21 cellular contexts compared by ENCODE assay signal in the genomic region with DNA sequence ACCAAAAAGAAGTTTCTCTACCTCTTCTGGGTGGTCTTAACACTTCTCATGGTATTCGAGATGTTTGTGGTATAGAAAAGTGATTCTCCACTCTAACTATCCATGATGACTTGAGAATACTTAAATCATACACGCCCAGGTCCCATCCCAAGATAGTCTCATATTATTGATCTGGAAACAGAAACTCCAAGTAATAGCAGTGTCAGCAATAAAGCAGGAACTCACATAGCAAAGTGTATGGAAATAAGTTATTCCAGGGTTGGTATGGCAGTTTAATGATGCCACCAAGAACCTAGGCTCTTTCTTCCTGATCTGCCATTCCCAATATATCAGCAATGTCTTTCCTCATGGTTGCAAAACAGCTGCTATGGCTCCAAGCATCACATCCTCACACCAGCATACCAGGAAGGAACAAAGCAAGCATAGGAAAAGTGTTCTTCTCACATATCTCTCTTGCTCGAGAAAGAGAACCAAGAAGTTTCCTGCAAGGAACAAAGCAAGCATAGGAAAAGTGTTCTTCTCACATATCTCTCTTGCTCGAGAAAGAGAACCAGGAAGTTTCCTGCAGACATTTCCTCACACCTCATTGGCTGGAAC. TPM values are rescaled to one million over a fixed set of nuclear protein-coding genes. Genes with fewer than 3 reads are reported as not detected.
DNase-seq lines count a peak whose midpoint lies in the region; ATAC-seq, FAIRE-seq and TF ChIP-seq lines count a peak whose summit lies in the region.
"Had no signal": no experiment of that assay in that cellular context is flagged by ENCODE, and none has a peak within 500 bp of the region (broad histone marks: within the 10 kb centered on the region; RNA-seq: fewer than 3 reads in every experiment).

No MANE protein-coding gene starts in this region.

- TF ChIP-seq CTCF in HepG2 (CRISPR knock-in tag; IDR thresholded peaks at IDR 0.05) = no peak
- no peak for TF ChIP-seq CTCF in right lobe of liver (IDR thresholded peaks at IDR 0.05)
- TF ChIP-seq CTCF in IMR-90 (conservative IDR thresholded peaks at IDR 0.05; ENCODE audit: low read depth, low read length) = no peak
- TF ChIP-seq CTCF in bronchial epithelial cell (IDR thresholded peaks at IDR 0.05; ENCODE audit: insufficient read depth, low read length, severe bottlenecking) = no peak

- CTCF ChIA-PET in HepG2 (lab: Yijun Ruan, JAX; ENCODE audit: low intra/inter-chr PET ratio, low total read pairs) = no interaction called here
- CTCF ChIA-PET in IMR-90 (lab: Yijun Ruan, JAX) = interaction anchor here (0.9 kb wide), 1 partner anchor 22 kb away, joined by 5 read pairs; no protein-coding TSS in a partner anchor

- H4K91ac ChIP-seq in IMR-90 (ENCODE audit: insufficient read depth, low read depth, low read length) = no peak overlapping the region

- H2BK20ac ChIP-seq in IMR-90 (ENCODE audit: low read depth, low read length) = no peak overlapping the region

- H4K20me1 ChIP-seq in HepG2 (ENCODE audit: insufficient read depth, low read length) = no peaks in the 10 kb centered on the region
- no peaks in the 10 kb centered on the region for H4K20me1 ChIP-seq in IMR-90 (ENCODE audit: insufficient read depth, low read length)

- ATAC-seq in HepG2 = no peak
- ATAC-seq in right lobe of liver = no peak
- ATAC-seq in IMR-90 (ENCODE audit: low read depth) = no peak
- no peak for ATAC-seq in GM18873 (IDR thresholded peaks at IDR 0.05; ENCODE audit: low FRiP score, unreplicated experiment)
- no peak for ATAC-seq in left ventricle myocardium superior
- ATAC-seq: CD8-positive, alpha-beta T cell had no signal

- POLR2A ChIA-PET in HepG2 (lab: Yijun Ruan, JAX) (no interaction called here), IMR-90 (lab: Charles Lee; ENCODE audit: unreplicated experiment) (interaction anchor here (0.5 kb wide), 1 partner anchor 782 kb away, joined by 3 read pairs; no protein-coding TSS in a partner anchor)

- H3K79me1 ChIP-seq in IMR-90 (ENCODE audit: low read depth in 1 of 2, low read length in 2 of 2) = no peaks in the 10 kb centered on the region

- no peaks in the 10 kb centered on the region for H3K79me2 ChIP-seq in HepG2 (ENCODE audit: insufficient read depth, low read length)

- H2BK15ac ChIP-seq in IMR-90 (ENCODE audit: low read depth, low read length) = no peak overlapping the region

- no peak overlapping the region for H4K8ac ChIP-seq in IMR-90 (ENCODE audit: low read depth in 2 of 2, low read length in 2 of 2)

- H3K27me3 ChIP-seq in HepG2 (ENCODE audit: control insufficient read depth in 1 of 2, insufficient read depth in 2 of 2, low read length in 2 of 2) = no peaks in the 10 kb centered on the region
- no peaks in the 10 kb centered on the region for H3K27me3 ChIP-seq in right lobe of liver
- H3K27me3 ChIP-seq in IMR-90 (ENCODE audit: control insufficient read depth, insufficient read depth, low read length) = no peaks in the 10 kb centered on the region
- H3K27me3 ChIP-seq in bronchial epithelial cell (ENCODE audit: control insufficient read depth, insufficient read depth, low read length) = no peaks in the 10 kb centered on the region

- TF ChIP-seq RAD21 in HepG2 (CRISPR knock-in tag; IDR thresholded peaks at IDR 0.05) (no peak), IMR-90 (IDR thresholded peaks at IDR 0.05; ENCODE audit: low read length) (no peak)

- 87% methylated on average over 4 of the region's 4 CpGs for WGBS in HepG2 (ENCODE audit: low lambda C conversion rate)
- WGBS in right lobe of liver (ENCODE audit: insufficient coverage, low coverage, low lambda C conversion rate, missing lambda C conversion rate) = 67% methylated on average over 4 of the region's 4 CpGs
- WGBS in IMR-90 (ENCODE audit: extremely low coverage in 2 of 2, insufficient read length in 1 of 2), 2 experiments = 40% methylated on average over 1 of the region's 4 CpGs; no CpG with 5 or more reads in 1 of the 2 experiments

- FAIRE-seq in HepG2 (lab: Jason Lieb, UNC) = no peak
- peak; percentile 84 for FAIRE-seq in bronchial epithelial cell (lab: Jason Lieb, UNC)
- FAIRE-seq: G401.6, GM12892, GM19239, H54 had no signal

- no peak for DNase-seq in HepG2 (ENCODE audit: low spot score)
- DNase-seq in right lobe of liver = no peak
- no peak for DNase-seq in IMR-90
- DNase-seq in bronchial epithelial cell (ENCODE audit: low read depth) = no peak
- DNase-seq in left ventricle myocardium superior = no peak
- no peak for DNase-seq in MV-4-11 (lab: John Stamatoyannopoulos, UW)
- DNase-seq: 8988T; Caco-2; CD4-positive, CD25-positive, alpha-beta regulatory T cell; CD8-positive, alpha-beta T cell; DMS153; DND-41; GOT3 had no signal

- no TSS peak for BruUV-seq in HepG2 (replicated peaks; lab: Mats Ljungman, UMichigan)
- no TSS peak for BruUV-seq in IMR-90 (replicated peaks; lab: Mats Ljungman, UMichigan)

- H3K4me3 ChIP-seq in HepG2 (replicated peaks in 1 of 3; ENCODE audit: insufficient read depth in 1 of 3, low read depth in 2 of 3, low read length in 3 of 3) (no peak overlapping the region), right lobe of liver (no peak overlapping the region), IMR-90 (ENCODE audit: insufficient read depth, low read depth, low read length) (no peak overlapping the region), bronchial epithelial cell (ENCODE audit: low read depth, low read length) (no peak overlapping the region)
- H3K4me3 ChIP-seq: HAP-1 had no signal

- H3K4me1 ChIP-seq in HepG2 (ENCODE audit: insufficient read depth, low read length) = peaks cover 100% of the 10 kb centered on the region
- peaks cover 0 to 13% (median 3%) of the 10 kb centered on the region in 4 donors for H3K4me1 ChIP-seq in right lobe of liver
- no peaks in the 10 kb centered on the region for H3K4me1 ChIP-seq in IMR-90 (ENCODE audit: control insufficient read depth, insufficient read depth, low read length)
- H3K4me1 ChIP-seq: HAP-1 had no signal

- no peaks in the 10 kb centered on the region for H3K36me3 ChIP-seq in HepG2 (replicated peaks in 1 of 2; ENCODE audit: control insufficient read depth in 1 of 2, insufficient read depth in 2 of 2, low read length in 2 of 2)
- H3K36me3 ChIP-seq in right lobe of liver = no peaks in the 10 kb centered on the region
- no peaks in the 10 kb centered on the region for H3K36me3 ChIP-seq in IMR-90 (ENCODE audit: control insufficient read depth, insufficient read depth, low read length)
- H3K36me3 ChIP-seq in bronchial epithelial cell (ENCODE audit: control insufficient read depth, insufficient read depth, low read length) = no peaks in the 10 kb centered on the region
- H3K36me3 ChIP-seq: HAP-1 had no signal

- no peak overlapping the region for H2AK5ac ChIP-seq in IMR-90 (ENCODE audit: low read depth, low read length)

- dilution Hi-C loops in IMR-90 (cut with HindIII; ENCODE audit: low sequenced_read_pairs, unreplicated experiment) = no loop called here

- H3K18ac ChIP-seq in IMR-90 (ENCODE audit: low read depth, low read length) = no peak overlapping the region

- no peak overlapping the region for H2AFZ ChIP-seq in HepG2 (ENCODE audit: low read length)
- H2AFZ ChIP-seq in IMR-90 (replicated peaks; ENCODE audit: low read length, poor library complexity) = no peak overlapping the region

- H4K5ac ChIP-seq in IMR-90 (ENCODE audit: low read depth, low read length) = no peak overlapping the region

- H3K27ac ChIP-seq in HepG2 (ENCODE audit: extremely low read length, insufficient read depth, low read length) (no peak overlapping the region), right lobe of liver (no peak overlapping the region), IMR-90 (ENCODE audit: insufficient read depth, low read length) (no peak overlapping the region)
- H3K27ac ChIP-seq: C4-2B had no signal

- H3K56ac ChIP-seq in IMR-90 (ENCODE audit: extremely low read depth, insufficient read depth, low read length) = no peak overlapping the region

- H3K23ac ChIP-seq in IMR-90 (ENCODE audit: low read depth, low read length) = no peak overlapping the region

- H3K4me2 ChIP-seq in HepG2 (ENCODE audit: low read depth, low read length) = no peak overlapping the region
- no peak overlapping the region for H3K4me2 ChIP-seq in IMR-90 (ENCODE audit: low read depth, low read length)

- H2AK9ac ChIP-seq in IMR-90 (replicated peaks; ENCODE audit: low read depth, low read length, poor library complexity) = no peak overlapping the region

- H2BK5ac ChIP-seq in IMR-90 (ENCODE audit: low read depth, low read length, poor library complexity, severe bottlenecking) = no peak overlapping the region

- TF ChIP-seq POLR2A in HepG2 (IDR thresholded peaks at IDR 0.05; ENCODE audit: insufficient read depth in 1 of 2, low read depth in 2 of 2, low read length in 2 of 2) (no peak), right lobe of liver (IDR thresholded peaks at IDR 0.05) (no peak), IMR-90 (IDR thresholded peaks at IDR 0.05; ENCODE audit: low read depth, low read length) (no peak)

- in situ Hi-C loops in HepG2 (cut with HindIII; ENCODE audit: extremely low pct_ligation_motif_present, low pct_unique_long_range_greater_than_20kb) = no loop called here
- in situ Hi-C loops in IMR-90 (cut with MboI; ENCODE audit: low sequenced_read_pairs) = no loop called here

- H3K9ac ChIP-seq in HepG2 (ENCODE audit: insufficient read depth, low read depth, low read length) = no peak overlapping the region
- H3K9ac ChIP-seq in IMR-90 (ENCODE audit: low read depth, low read length) = no peak overlapping the region

- H2BK120ac ChIP-seq in IMR-90 (ENCODE audit: low read depth, low read length) = no peak overlapping the region

- no peaks in the 10 kb centered on the region for H3K9me3 ChIP-seq in HepG2 (ENCODE audit: low read length)
- no peaks in the 10 kb centered on the region for H3K9me3 ChIP-seq in right lobe of liver
- H3K9me3 ChIP-seq in IMR-90 (ENCODE audit: control insufficient read depth, insufficient read depth, low read length) = peaks cover 7% of the 10 kb centered on the region; the same call in 1 of the 2 replicates
- H3K9me3 ChIP-seq: Caco-2, HAP-1 had no signal

- TF ChIP-seq EP300 in HepG2 (IDR thresholded peaks at IDR 0.05; ENCODE audit: low read depth in 2 of 2, low read length in 2 of 2) (no peak), HepG2 (CRISPR knock-in tag; IDR thresholded peaks at IDR 0.05; ENCODE audit: borderline replicate concordance) (no peak)

- H3K4ac ChIP-seq in IMR-90 (ENCODE audit: low read depth, low read length) = no peak overlapping the region

- H3K9me1 ChIP-seq in IMR-90 (ENCODE audit: insufficient read depth, low read length) = no peaks in the 10 kb centered on the region

- intact Hi-C loops in HepG2 (cut with micrococcal nuclease; ENCODE audit: unreplicated experiment) (no loop called here), right lobe of liver (cut with DNase I) (no loop called here), IMR-90 (cut with micrococcal nuclease) (no loop called here), left ventricle myocardium superior (cut with micrococcal nuclease) (no loop called here)

- H3K14ac ChIP-seq in IMR-90 (replicated peaks; ENCODE audit: low read depth, low read length) = no peak overlapping the region

RNA-seq across cellular contexts. Expression of a gene that starts 23.6 kb away (rescaled TPM):
- 12.1 and 14.5 TPM in 2 replicates for total RNA-seq in HepG2 (2016; rRNA removed; fragmentation: Illumina TruSeq; extraction: Trizol)
- 19.7 and 21.7 TPM in 2 replicates for total RNA-seq in HepG2 (2016; cell fraction: cytosol; rRNA removed; fragmentation: Illumina TruSeq; extraction: Trizol; ENCODE audit: low read depth)
- total RNA-seq in HepG2 (2016; cell fraction: insoluble cytoplasmic fraction; rRNA removed; fragmentation: Illumina TruSeq; extraction: Trizol) = 11.6 and 15.0 TPM in 2 replicates
- total RNA-seq in HepG2 (2016; cell fraction: membrane; rRNA removed; fragmentation: Illumina TruSeq; extraction: Trizol) = 14.2 and 14.5 TPM in 2 replicates
- 17.7 and 24.3 TPM in 2 replicates for total RNA-seq in HepG2 (2016; cell fraction: nucleus; rRNA removed; fragmentation: Illumina TruSeq; extraction: Trizol)
- 95.6 and 98.6 TPM in 2 replicates for polyA plus RNA-seq in HepG2 (2011; rRNA removed)
- polyA plus RNA-seq in HepG2 (2011; cell fraction: cytosol; rRNA removed) = 53.0 and 61.5 TPM in 2 replicates
- polyA plus RNA-seq in HepG2 (2011; cell fraction: nucleus; rRNA removed) = 59.3 and 60.8 TPM in 2 replicates
- polyA plus RNA-seq in HepG2 (2012) = 60.3 and 93.0 TPM in 2 replicates
- polyA plus RNA-seq in HepG2 (2016; cell fraction: cytosol; fragmentation: Illumina TruSeq; extraction: Trizol; ENCODE audit: low read depth) = 4.5 and 4.7 TPM in 2 replicates
- polyA plus RNA-seq in HepG2 (2016; cell fraction: insoluble cytoplasmic fraction; fragmentation: Illumina TruSeq; extraction: Trizol; ENCODE audit: low read depth) = 36.1 and 46.4 TPM in 2 replicates
- 16.2 and 16.6 TPM in 2 replicates for polyA plus RNA-seq in HepG2 (2016; cell fraction: membrane; fragmentation: Illumina TruSeq; extraction: Trizol; ENCODE audit: low read depth)
- 26.4 and 30.3 TPM in 2 replicates for polyA plus RNA-seq in HepG2 (2016; cell fraction: nucleus; fragmentation: Illumina TruSeq; extraction: Trizol; ENCODE audit: insufficient read depth, low read depth)
- polyA minus RNA-seq in HepG2 (2011; rRNA and poly(A)+ RNA removed; ENCODE audit: low replicate concordance) = 0.42 and 283 TPM in 2 replicates
- 65.9 and 72.3 TPM in 2 replicates for polyA minus RNA-seq in HepG2 (2011; cell fraction: cytosol; rRNA and poly(A)+ RNA removed)
- 122 and 148 TPM in 2 replicates for polyA minus RNA-seq in HepG2 (2011; cell fraction: nucleus; rRNA and poly(A)+ RNA removed)
- total RNA-seq in right lobe of liver = 1 to 10 TPM in 5 of 6 experiments, under 1 TPM in 1; 0.92 to 5.8 (median 3.6) TPM
- total RNA-seq in IMR-90 (2012; rRNA removed) = not detected in 2 replicates
- not detected in 2 replicates for polyA plus RNA-seq in IMR-90 (2012; rRNA removed)
- polyA plus RNA-seq in IMR-90 (2012; cell fraction: cytosol; rRNA removed) = not detected in 2 replicates
- not detected in 2 replicates for polyA plus RNA-seq in IMR-90 (2012; cell fraction: nucleus; rRNA removed; ENCODE audit: low replicate concordance)
- under 0.01 and 0.13 TPM in 2 replicates for total RNA-seq in bronchial epithelial cell
- total RNA-seq in left ventricle myocardium superior = not detected
- total RNA-seq: CD4-positive, CD25-positive, alpha-beta regulatory T cell; CD8-positive, alpha-beta T cell had no signal
- polyA plus RNA-seq: BJ; CD4-positive, CD25-positive, alpha-beta regulatory T cell had no signal
